In genomic region chr5:172713113-172713808, GRCh38 we compare ENCODE assay signal across 8 cellular contexts. TPM values are rescaled to one million over a fixed set of nuclear protein-coding genes. Genes with fewer than 3 reads are reported as not detected.
DNase-seq lines count a peak whose midpoint lies in the region; ATAC-seq and TF ChIP-seq lines count a peak whose summit lies in the region.

No MANE protein-coding gene starts in this region.

- H3K36me3 ChIP-seq in ascending aorta: no peaks in the 10 kb centered on the region

- H3K27ac ChIP-seq in C4-2B (no peak overlapping the region), ascending aorta (peak overlapping the region in 1 of 2 donors; percentile 79)

- no peaks in the 10 kb centered on the region for H3K9me3 ChIP-seq in ascending aorta

- intact Hi-C loops in ascending aorta (cut with DNase I): loop anchor here (1.0 to 5.0 kb wide), 3 partner anchors 246 to 429 kb away; partner anchors contain the start of genes BNIP1 and RPL26L1

- TF ChIP-seq CTCF in C4-2B (conservative IDR thresholded peaks at IDR 0.05) (peak; percentile 96), ascending aorta (IDR thresholded peaks at IDR 0.05) (peak; percentile 91 to 95 (median 92))

- no peaks in the 10 kb centered on the region for H3K27me3 ChIP-seq in ascending aorta

- DNase-seq in T-helper 9 cell (peak; percentile 78), ascending aorta (ENCODE audit: low spot score in 2 of 2) (peak in 1 of 2 donors; percentile 81), inferior parietal cortex (ENCODE audit: extremely low spot score) (peak; percentile 70), mesenteric fat pad (ENCODE audit: low spot score) (no peak)
- DNase-seq in stimulated activated CD4-positive, alpha-beta T cell treated with anti-CD3 and anti-CD28 coated beads, Interleukin-4, amount 100 ng/mL, for 24 hours: peak; percentile 73

- peak; percentile 53 for ATAC-seq in HG02642 (IDR thresholded peaks at IDR 0.05; ENCODE audit: poor library complexity, unreplicated experiment)
- ATAC-seq in GM19351 (IDR thresholded peaks at IDR 0.05; ENCODE audit: unreplicated experiment): no peak

- peaks cover 20 to 26% of the 10 kb centered on the region in 2 donors for H3K4me1 ChIP-seq in ascending aorta

- peak overlapping the region in 1 of 2 donors; percentile 39 for H3K4me3 ChIP-seq in ascending aorta

RNA-seq across cellular contexts. Expression of gene DUSP1, which starts 57.7 kb away (rescaled TPM):
- 3,919 TPM for total RNA-seq in ascending aorta
- 1,666 TPM for total RNA-seq in mesenteric fat pad
